Comparison of ENCODE assay signal across 12 cellular contexts in genomic region chr9:37030591-37030939, GRCh38. TPM values are rescaled to one million over a fixed set of nuclear protein-coding genes. Genes with fewer than 3 reads are reported as not detected.
DNase-seq lines count a peak whose midpoint lies in the region; ATAC-seq and TF ChIP-seq lines count a peak whose summit lies in the region.
"Had no signal": no experiment of that assay in that cellular context is flagged by ENCODE, and none has a peak within 500 bp of the region (broad histone marks: within the 10 kb centered on the region; RNA-seq: fewer than 3 reads in every experiment).

No MANE protein-coding gene starts in this region.

- POLR2A ChIA-PET in MCF 10A (lab: Yijun Ruan, JAX): no interaction called here
- POLR2A ChIA-PET in activated CD8-positive, alpha-beta T cell treated with anti-CD3 and anti-CD28 coated beads, Interleukin-2, amount 10 ng/mL, durations not matched to agents 7 days and 5 days (lab: Charles Lee): no interaction called here

- H3K36me3 Mint-ChIP-seq in MCF 10A (ENCODE audit: insufficient read depth, unreplicated experiment): no peaks in the 10 kb centered on the region
- peaks cover 2% of the 10 kb centered on the region for H3K36me3 Mint-ChIP-seq in activated CD8-positive, alpha-beta T cell treated with anti-CD3 and anti-CD28 coated beads, Interleukin-2, amount 10 ng/mL, durations not matched to agents 7 days and 5 days (ENCODE audit: low read depth)
- peaks cover 40 to 63% of the 10 kb centered on the region in 2 donors for H3K36me3 Mint-ChIP-seq in stimulated activated naive B cell treated with anti-CD40 and anti-IgM and Interleukin-4, amounts not matched to agents 10 μg/mL and 1 μg/mL and 100 μg/mL, for 72 hours

- H3K4me3 Mint-ChIP-seq in MCF 10A (ENCODE audit: unreplicated experiment): no peak overlapping the region
- peak overlapping the region; percentile 31 for H3K4me3 Mint-ChIP-seq in activated CD8-positive, alpha-beta T cell treated with anti-CD3 and anti-CD28 coated beads, Interleukin-2, amount 10 ng/mL, durations not matched to agents 7 days and 5 days
- H3K4me3 Mint-ChIP-seq in stimulated activated naive B cell treated with anti-CD40 and anti-IgM and Interleukin-4, amounts not matched to agents 10 μg/mL and 1 μg/mL and 100 μg/mL, for 72 hours: peak overlapping the region; percentile 89 to 91

- peaks cover 36% of the 10 kb centered on the region for H3K27me3 Mint-ChIP-seq in MCF 10A (ENCODE audit: insufficient read depth, unreplicated experiment)
- H3K27me3 Mint-ChIP-seq in activated CD8-positive, alpha-beta T cell treated with anti-CD3 and anti-CD28 coated beads, Interleukin-2, amount 10 ng/mL, durations not matched to agents 7 days and 5 days (ENCODE audit: low read depth): peaks cover 85% of the 10 kb centered on the region
- no peaks in the 10 kb centered on the region for H3K27me3 Mint-ChIP-seq in stimulated activated naive B cell treated with anti-CD40 and anti-IgM and Interleukin-4, amounts not matched to agents 10 μg/mL and 1 μg/mL and 100 μg/mL, for 72 hours

- no peak for TF ChIP-seq CTCF in mammary epithelial cell (conservative IDR thresholded peaks at IDR 0.05 in 1 of 2, IDR thresholded peaks at IDR 0.05 in 1 of 2; ENCODE audit: extremely low read depth in 1 of 2, insufficient read depth in 1 of 2, low read depth in 1 of 2, low read length in 2 of 2)
- TF ChIP-seq CTCF in MCF 10A (IDR thresholded peaks at IDR 0.05; ENCODE audit: unreplicated experiment): no peak

- H3K27ac Mint-ChIP-seq in MCF 10A (ENCODE audit: low read depth, unreplicated experiment): no peak overlapping the region
- H3K27ac Mint-ChIP-seq in activated CD8-positive, alpha-beta T cell treated with anti-CD3 and anti-CD28 coated beads, Interleukin-2, amount 10 ng/mL, durations not matched to agents 7 days and 5 days: no peak overlapping the region
- peak overlapping the region; percentile 97 for H3K27ac Mint-ChIP-seq in stimulated activated naive B cell treated with anti-CD40 and anti-IgM and Interleukin-4, amounts not matched to agents 10 μg/mL and 1 μg/mL and 100 μg/mL, for 72 hours

- CTCF ChIA-PET in mammary epithelial cell (lab: Charles Lee; ENCODE audit: low non-redundant PET) (no interaction called here), MCF 10A (lab: Yijun Ruan, JAX) (no interaction called here)
- CTCF ChIA-PET in activated CD8-positive, alpha-beta T cell treated with anti-CD3 and anti-CD28 coated beads, Interleukin-2, amount 10 ng/mL, durations not matched to agents 7 days and 5 days (lab: Charles Lee): no interaction called here

- no peak overlapping the region for H3K4me3 ChIP-seq in mammary epithelial cell (replicated peaks in 1 of 3; ENCODE audit: insufficient read depth in 1 of 3, low read depth in 2 of 3, low read length in 3 of 3)

- BruUV-seq in mammary epithelial cell (replicated peaks; lab: Mats Ljungman, UMichigan): no TSS peak
- no TSS peak for BruUV-seq in MCF 10A (replicated peaks; lab: Mats Ljungman, UMichigan)

- peaks cover 77% of the 10 kb centered on the region for H3K27me3 ChIP-seq in mammary epithelial cell (ENCODE audit: insufficient read depth, low read length)

- H3K9me3 Mint-ChIP-seq in MCF 10A (ENCODE audit: unreplicated experiment): no peaks in the 10 kb centered on the region
- H3K9me3 Mint-ChIP-seq in activated CD8-positive, alpha-beta T cell treated with anti-CD3 and anti-CD28 coated beads, Interleukin-2, amount 10 ng/mL, durations not matched to agents 7 days and 5 days (ENCODE audit: insufficient read depth): no peaks in the 10 kb centered on the region
- no peaks in the 10 kb centered on the region for H3K9me3 Mint-ChIP-seq in stimulated activated naive B cell treated with anti-CD40 and anti-IgM and Interleukin-4, amounts not matched to agents 10 μg/mL and 1 μg/mL and 100 μg/mL, for 72 hours

- in situ Hi-C loops in mammary epithelial cell (cut with MboI; ENCODE audit: low sequenced_read_pairs in 2 of 2): no loop called here

- H3K9ac ChIP-seq in mammary epithelial cell (ENCODE audit: insufficient read depth, low read length): no peak overlapping the region

- 11% methylated on average over 9 of the region's 9 CpGs for WGBS in mammary epithelial cell (ENCODE audit: low coverage, missing lambda C conversion rate)

- H3K9me3 ChIP-seq in mammary epithelial cell (replicated peaks; ENCODE audit: insufficient read depth, low read length): no peaks in the 10 kb centered on the region

- no peaks in the 10 kb centered on the region for H3K36me3 ChIP-seq in mammary epithelial cell (ENCODE audit: insufficient read depth, low read length)

- H3K4me2 ChIP-seq in mammary epithelial cell (ENCODE audit: insufficient read depth, low read depth, low read length): peak overlapping the region; percentile 65

- peaks cover 3% of the 10 kb centered on the region for H4K20me1 ChIP-seq in mammary epithelial cell (ENCODE audit: insufficient read depth, low read length)

- DNase-seq in mammary epithelial cell: no peak
- DNase-seq in MCF 10A (ENCODE audit: unreplicated experiment): no peak
- DNase-seq in activated CD8-positive, alpha-beta T cell treated with anti-CD3 and anti-CD28 coated beads, Interleukin-2, amount 10 ng/mL, durations not matched to agents 7 days and 5 days: no peak
- peak; percentile 44 for DNase-seq in stimulated activated naive B cell treated with anti-CD40 and anti-IgM and Interleukin-4, amounts not matched to agents 10 μg/mL and 1 μg/mL and 100 μg/mL, for 72 hours
- DNase-seq in effector CD8-positive, alpha-beta T cell (lab: John Stamatoyannopoulos, UW): no peak
- no peak for DNase-seq in NOMO-1 treated with DMSO at 0.1 percent for 48 hours (lab: John Stamatoyannopoulos, UW; ENCODE audit: unreplicated experiment)
- DNase-seq in NCI-H2081 (lab: John Stamatoyannopoulos, UW): no peak
- DNase-seq: activated CD4-positive, alpha-beta T cell treated with anti-CD3 and anti-CD28 coated beads for 4 hours; effector CD4-positive, alpha-beta T cell; KG1; SHP77 had no signal

- H3K79me2 ChIP-seq in mammary epithelial cell (ENCODE audit: insufficient read depth, low read length): no peaks in the 10 kb centered on the region

- H2AFZ ChIP-seq in mammary epithelial cell (ENCODE audit: low read depth, low read length): peak overlapping the region; percentile 45

- H3K4me1 Mint-ChIP-seq in MCF 10A (ENCODE audit: insufficient read depth, unreplicated experiment): peaks cover 10% of the 10 kb centered on the region
- peaks cover 46% of the 10 kb centered on the region for H3K4me1 Mint-ChIP-seq in activated CD8-positive, alpha-beta T cell treated with anti-CD3 and anti-CD28 coated beads, Interleukin-2, amount 10 ng/mL, durations not matched to agents 7 days and 5 days (ENCODE audit: low read depth)
- H3K4me1 Mint-ChIP-seq in stimulated activated naive B cell treated with anti-CD40 and anti-IgM and Interleukin-4, amounts not matched to agents 10 μg/mL and 1 μg/mL and 100 μg/mL, for 72 hours: peaks cover 38 to 58% of the 10 kb centered on the region in 2 donors

- dilution Hi-C loops in mammary epithelial cell (cut with HindIII; ENCODE audit: low sequenced_read_pairs): no loop called here

- peak; percentile 20 for ATAC-seq in HG02870 (IDR thresholded peaks at IDR 0.05; ENCODE audit: unreplicated experiment)
- ATAC-seq in activated CD8-positive, alpha-beta T cell treated with anti-CD3 and anti-CD28 coated beads, Interleukin-2, amount 10 ng/mL, durations not matched to agents 7 days and 5 days: no peak
- peak; percentile 6 for ATAC-seq in stimulated activated naive B cell treated with anti-CD40 and anti-IgM and Interleukin-4, amounts not matched to agents 10 μg/mL and 1 μg/mL and 100 μg/mL, for 72 hours (replicated peaks)

- intact Hi-C loops in mammary epithelial cell (cut with micrococcal nuclease): no loop called here
- intact Hi-C loops in MCF 10A (cut with micrococcal nuclease): no loop called here

- no peak overlapping the region for H3K27ac ChIP-seq in mammary epithelial cell (ENCODE audit: insufficient read depth, low read depth, low read length)

- H3K4me1 ChIP-seq in mammary epithelial cell (ENCODE audit: insufficient read depth, low read length): peaks cover 40% of the 10 kb centered on the region

RNA-seq across cellular contexts. Expression of gene PAX5, which starts 3.5 kb away (rescaled TPM):
- total RNA-seq in mammary epithelial cell (not detected), MCF 10A (2022) (not detected in 2 replicates)
- polyA plus RNA-seq in mammary epithelial cell: not detected
- polyA minus RNA-seq in mammary epithelial cell: not detected
- total RNA-seq in activated CD8-positive, alpha-beta T cell treated with anti-CD3 and anti-CD28 coated beads, Interleukin-2, amount 10 ng/mL, durations not matched to agents 7 days and 5 days: under 1 TPM; 0.34 to 0.45 TPM
